Comparison of ENCODE assay signal across 11 cellular contexts in the genomic region with DNA sequence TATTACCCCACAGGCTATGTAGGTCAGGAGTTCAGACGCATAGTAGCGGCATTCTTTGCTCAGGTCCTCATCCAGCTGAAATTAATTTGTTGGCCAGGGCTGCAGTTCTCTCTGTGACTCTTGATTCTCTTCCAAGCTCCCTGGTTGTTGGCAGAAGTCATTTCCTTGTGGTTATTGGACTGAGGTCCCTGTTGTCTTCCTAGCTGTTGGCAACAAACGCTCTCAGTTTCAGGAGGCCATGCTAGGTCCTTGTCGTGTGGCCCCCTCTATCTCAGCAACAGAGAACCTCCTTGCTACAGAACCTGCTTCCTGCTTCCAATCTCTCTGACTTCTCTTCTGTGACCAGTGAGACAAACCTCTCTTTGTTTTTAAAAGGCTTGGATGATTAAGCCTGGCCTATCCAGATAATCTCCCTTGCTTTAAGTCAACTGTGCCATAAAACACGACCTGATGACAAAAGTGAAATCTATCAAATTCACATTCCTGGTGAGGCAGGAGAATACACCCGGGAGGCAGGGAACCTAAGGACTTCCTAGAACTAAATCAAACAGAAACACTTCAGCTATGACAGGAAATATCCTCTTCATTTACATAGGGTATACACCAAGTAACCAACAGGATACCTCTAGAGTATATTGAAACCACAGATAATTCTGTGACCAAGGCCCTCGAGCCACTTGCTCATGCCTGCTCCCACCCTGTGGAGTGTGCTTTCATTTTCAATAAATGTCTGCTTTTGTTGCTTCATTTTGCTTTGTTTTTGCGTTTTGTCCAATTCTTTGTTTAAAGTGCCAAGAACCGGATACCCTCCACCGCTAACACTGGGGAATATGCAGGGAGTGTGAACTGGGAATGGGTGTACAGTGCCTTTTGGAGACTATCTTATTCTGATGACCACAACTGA.
DNase-seq lines count a peak whose midpoint lies in the region; ATAC-seq and TF ChIP-seq lines count a peak whose summit lies in the region.
"Had no signal": no experiment of that assay in that cellular context is flagged by ENCODE, and none has a peak within 500 bp of the region (broad histone marks: within the 10 kb centered on the region; RNA-seq: fewer than 3 reads in every experiment).

No MANE protein-coding gene starts in this region.

- intact Hi-C loops in left colon (cut with DNase I, micrococcal nuclease), result no loop called here
- intact Hi-C loops in activated CD4-positive, alpha-beta memory T cell treated with anti-CD3 and anti-CD28 coated beads for 36 hours (cut with micrococcal nuclease), result no loop called here

- POLR2A ChIA-PET in activated CD4-positive, alpha-beta memory T cell treated with anti-CD3 and anti-CD28 coated beads for 36 hours (lab: Charles Lee), result no interaction called here

- peak; percentile 64 for ATAC-seq in left colon

- H3K4me1 Mint-ChIP-seq in activated CD4-positive, alpha-beta memory T cell treated with anti-CD3 and anti-CD28 coated beads for 36 hours (ENCODE audit: low read depth), result no peaks in the 10 kb centered on the region

- H3K27me3 Mint-ChIP-seq in activated CD4-positive, alpha-beta memory T cell treated with anti-CD3 and anti-CD28 coated beads for 36 hours, result no peaks in the 10 kb centered on the region

- no peaks in the 10 kb centered on the region for H3K36me3 Mint-ChIP-seq in activated CD4-positive, alpha-beta memory T cell treated with anti-CD3 and anti-CD28 coated beads for 36 hours
- H3K36me3 Mint-ChIP-seq: CD14-positive monocyte had no signal

- H3K27ac Mint-ChIP-seq in activated CD4-positive, alpha-beta memory T cell treated with anti-CD3 and anti-CD28 coated beads for 36 hours, result no peak overlapping the region
- H3K27ac Mint-ChIP-seq: CD14-positive monocyte had no signal

- no peak overlapping the region for H3K4me3 ChIP-seq in AG09309 (ENCODE audit: control insufficient read depth, low read depth, low read length)
- H3K4me3 ChIP-seq in cardiac fibroblast (replicated peaks in 1 of 2; ENCODE audit: low read depth in 2 of 2, low read length in 2 of 2), result no peak overlapping the region

- H3K9me3 Mint-ChIP-seq in activated CD4-positive, alpha-beta memory T cell treated with anti-CD3 and anti-CD28 coated beads for 36 hours, result peaks cover 10% of the 10 kb centered on the region

- DNase-seq in AG09309 (ENCODE audit: low read depth), result peak; percentile 1
- DNase-seq in HuH-7 (ENCODE audit: low spot score), result peak; percentile 23
- DNase-seq in cardiac fibroblast (ENCODE audit: low read depth in 2 of 2), result peak; percentile 56 to 90
- DNase-seq in left colon, result no peak
- DNase-seq in activated CD4-positive, alpha-beta memory T cell treated with anti-CD3 and anti-CD28 coated beads for 36 hours, result no peak
- no peak for DNase-seq in activated CD8-positive, alpha-beta memory T cell treated with anti-CD3 and anti-CD28 coated beads, Interleukin-2, amount 50 U/mL, for 4 hours
- DNase-seq in iPS-NIHi7 (ENCODE audit: extremely low spot score), result no peak
- DNase-seq in NCI-H526 (lab: John Stamatoyannopoulos, UW), result no peak
- DNase-seq: activated CD8-positive, alpha-beta memory T cell treated with anti-CD3 and anti-CD28 coated beads, Interleukin-2, amount 50 U/mL, for 48 hours; NCI-H226 had no signal

- CTCF ChIA-PET in activated CD4-positive, alpha-beta memory T cell treated with anti-CD3 and anti-CD28 coated beads for 36 hours (lab: Charles Lee), result no interaction called here

- H3K4me3 Mint-ChIP-seq in activated CD4-positive, alpha-beta memory T cell treated with anti-CD3 and anti-CD28 coated beads for 36 hours, result no peak overlapping the region
- H3K4me3 Mint-ChIP-seq: CD14-positive monocyte had no signal

- no peak for TF ChIP-seq CTCF in AG09309 (IDR thresholded peaks at IDR 0.05; ENCODE audit: control insufficient read depth, insufficient read depth, low read depth, low read length, missing control alignments)
- TF ChIP-seq CTCF in cardiac fibroblast (IDR thresholded peaks at IDR 0.05; ENCODE audit: low read depth, low read length), result no peak

Comparison
In these comparisons a context has a peak if more than half of its experiments do, and no peak if none do; other contexts are left out.
1. DNase-seq: peak in AG09309 (single experiment), HuH-7 (single experiment) and cardiac fibroblast (2 of 2); none in left colon (0 of 2), activated CD4-positive, alpha-beta memory T cell treated with anti-CD3 and anti-CD28 coated beads for 36 hours (single experiment), activated CD8-positive, alpha-beta memory T cell treated with anti-CD3 and anti-CD28 coated beads, Interleukin-2, amount 50 U/mL, for 4 hours (single experiment), iPS-NIHi7 (single experiment) and NCI-H526 (0 of 2).